In the genomic region with DNA sequence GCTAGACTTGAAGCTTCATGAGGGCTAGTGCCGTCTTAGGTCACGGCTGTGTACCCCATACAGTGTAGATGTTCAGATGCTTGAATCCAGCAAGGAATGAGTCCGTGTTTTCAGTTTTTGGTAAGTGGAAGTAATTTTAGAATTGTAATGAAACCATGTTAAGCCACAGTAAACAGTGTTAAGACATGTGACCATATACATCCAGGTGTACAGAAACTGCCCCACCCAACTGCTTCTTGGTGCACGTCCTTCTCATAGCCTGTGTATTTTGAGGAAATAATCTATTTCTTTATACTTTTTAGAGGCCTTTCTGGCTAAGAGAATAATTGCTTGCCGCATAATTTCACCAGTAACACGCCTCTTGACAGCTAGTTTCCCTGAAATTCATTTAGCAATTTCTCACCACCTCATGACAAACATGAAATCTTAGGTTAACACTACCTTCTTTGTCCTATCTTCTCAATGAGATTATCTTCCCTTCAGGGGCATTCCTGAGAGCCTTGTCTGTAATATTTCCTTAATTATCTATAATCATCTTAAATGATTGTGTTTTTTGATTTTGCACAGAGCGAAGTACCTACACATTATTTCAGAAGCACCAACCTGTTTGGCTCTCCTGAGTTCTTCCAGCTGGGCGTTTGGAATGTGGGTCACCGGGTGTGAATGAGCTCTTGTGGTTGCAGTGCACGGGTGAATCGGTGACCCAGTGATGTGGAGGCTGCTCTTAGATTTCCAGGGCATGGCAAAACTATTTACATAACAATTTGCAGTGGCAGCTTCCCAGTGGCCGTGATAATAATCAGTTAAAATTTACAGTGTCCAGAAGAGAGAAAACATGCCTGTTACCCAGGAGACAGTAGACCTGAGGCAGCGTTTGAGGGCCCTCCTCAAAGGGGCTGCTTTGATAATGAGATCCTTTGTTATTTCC, we compare ENCODE assay signal across 11 cellular contexts. TPM values are rescaled to one million over a fixed set of nuclear protein-coding genes. Genes with fewer than 3 reads are reported as not detected.
DNase-seq lines count a peak whose midpoint lies in the region; ATAC-seq and TF ChIP-seq lines count a peak whose summit lies in the region.
"Had no signal": no experiment of that assay in that cellular context is flagged by ENCODE, and none has a peak within 500 bp of the region (broad histone marks: within the 10 kb centered on the region; RNA-seq: fewer than 3 reads in every experiment).

No MANE protein-coding gene starts in this region.

- H3K27me3 ChIP-seq in colonic mucosa: no peaks in the 10 kb centered on the region
- H3K27me3 ChIP-seq: brain microvascular endothelial cell had no signal

- TF ChIP-seq CTCF in colonic mucosa (IDR thresholded peaks at IDR 0.05) (no peak), retinal pigment epithelial cell (conservative IDR thresholded peaks at IDR 0.05; ENCODE audit: low read depth, low read length) (no peak)

- H3K27ac ChIP-seq in colonic mucosa: peak overlapping the region; percentile 38
- H3K27ac ChIP-seq: brain microvascular endothelial cell had no signal

- no peaks in the 10 kb centered on the region for H3K9me3 ChIP-seq in colonic mucosa
- H3K9me3 ChIP-seq: thoracic aorta had no signal

- H3K4me3 ChIP-seq in colonic mucosa (no peak overlapping the region), retinal pigment epithelial cell (ENCODE audit: low read length) (no peak overlapping the region)
- H3K4me3 ChIP-seq: thoracic aorta had no signal

- no peaks in the 10 kb centered on the region for H3K36me3 ChIP-seq in colonic mucosa

- DNase-seq in NCI-H146 treated with DMSO at 0.1 percent for 48 hours (lab: John Stamatoyannopoulos, UW; ENCODE audit: unreplicated experiment) (peak; percentile 16), colonic mucosa (no peak), retinal pigment epithelial cell (ENCODE audit: low read depth) (peak; percentile 51), NCI-H2029 treated with DMSO at 0.1 percent for 48 hours (lab: John Stamatoyannopoulos, UW) (no peak)
- DNase-seq in activated CD4-positive, CD25-positive, alpha-beta regulatory T cell treated with anti-CD3 and anti-CD28 coated beads, Interleukin-2, amount 50 U/mL, for 72 hours: no peak
- DNase-seq: brain microvascular endothelial cell, NCI-H1436 treated with DMSO at 0.1 percent for 48 hours, small intestine had no signal

- peak overlapping the region in 1 of 2 donors; percentile 14 for H3K9ac ChIP-seq in colonic mucosa (ENCODE audit: low read depth in 2 of 2, low read length in 2 of 2)

- intact Hi-C loops in colonic mucosa (cut with DNase I): no loop called here

- no peaks in the 10 kb centered on the region for H3K4me1 ChIP-seq in colonic mucosa

- ATAC-seq in GM21390 (IDR thresholded peaks at IDR 0.05; ENCODE audit: unreplicated experiment) (peak; percentile 48), HG03196 (IDR thresholded peaks at IDR 0.05; ENCODE audit: unreplicated experiment) (no peak)

RNA-seq across cellular contexts. Expression of a gene that starts 50.2 kb away (rescaled TPM):
- total RNA-seq in colonic mucosa: 10 to 100 TPM; 24.0 to 27.2 TPM

Comparison
In these comparisons a context has a peak if more than half of its experiments do, and no peak if none do; other contexts are left out.
1. DNase-seq: peak in NCI-H146 treated with DMSO at 0.1 percent for 48 hours (single experiment) and retinal pigment epithelial cell (single experiment); none in colonic mucosa (single experiment), NCI-H2029 treated with DMSO at 0.1 percent for 48 hours (single experiment) and activated CD4-positive, CD25-positive, alpha-beta regulatory T cell treated with anti-CD3 and anti-CD28 coated beads, Interleukin-2, amount 50 U/mL, for 72 hours (single experiment).